Comparison of ENCODE assay signal across 30 cellular contexts in genomic region chr17:51778842-51779241, GRCh38.
"Had no signal": no experiment of that assay in that cellular context is flagged by ENCODE, and none has a peak within 500 bp of the region (broad histone marks: within the 10 kb centered on the region; RNA-seq: fewer than 3 reads in every experiment).

No MANE protein-coding gene starts in this region.

- H3K27me3 Mint-ChIP-seq: activated B cell treated with CpG ODN at 0.5 μM for 24 hours had no signal

- H3K4me3 Mint-ChIP-seq: activated B cell treated with CpG ODN at 0.5 μM for 24 hours; activated CD4-positive, alpha-beta memory T cell treated with anti-CD3 and anti-CD28 coated beads for 36 hours; activated CD4-positive, alpha-beta T cell treated with anti-CD3 and anti-CD28 coated beads, Interleukin-2, amount 10 ng/mL, durations not matched to agents 24 days and 14 days; activated CD8-positive, alpha-beta T cell treated with anti-CD3 and anti-CD28 coated beads for 36 hours; activated naive CD4-positive, alpha-beta T cell treated with anti-CD3 and anti-CD28 coated beads for 36 hours; activated naive CD8-positive, alpha-beta T cell treated with anti-CD3 and anti-CD28 coated beads for 36 hours; activated T-cell treated with anti-CD3 and anti-CD28 coated beads, Interleukin-2, amount 50 U/mL, for 4 hours; activated T-cell treated with anti-CD3 and anti-CD28 coated beads, Interleukin-2, amount 50 U/mL, for 72 hours; activated T-helper 1 cell treated with anti-CD3 and anti-CD28 coated beads, Interleukin-12 subunit alpha, Interleukin-12 subunit beta, Interleukin-2, Interleukin-4 antibody, amounts not matched to agents 30 ng/mL and 10 ng/mL and 1 ng/mL, durations not matched to agents 14 hours and 24 hours and 36 hours; activated T-helper 17 cell treated with anti-CD3 and anti-CD28 coated beads, Interleukin-2, amount 50 U/mL, for 72 hours; T-helper 2 cell treated with Interferon-gamma antibody and Interleukin-4, amounts not matched to agents 5 μg/mL and 100 μg/mL, for 36 hours had no signal

- H3K4me1 Mint-ChIP-seq: activated B cell treated with CpG ODN at 0.5 μM for 24 hours; activated CD4-positive, alpha-beta T cell treated with anti-CD3 and anti-CD28 coated beads, Interleukin-2, amount 10 ng/mL, durations not matched to agents 24 days and 14 days; activated naive CD8-positive, alpha-beta T cell treated with anti-CD3 and anti-CD28 coated beads for 36 hours; activated T-helper 17 cell treated with anti-CD3 and anti-CD28 coated beads, Interleukin-2, amount 50 U/mL, for 72 hours had no signal

- DNase-seq: activated B cell treated with CpG ODN at 0.5 μM for 24 hours; activated CD4-positive, alpha-beta memory T cell treated with anti-CD3 and anti-CD28 coated beads for 36 hours; activated CD4-positive, alpha-beta T cell treated with anti-CD3 and anti-CD28 coated beads for 4 hours; activated CD4-positive, alpha-beta T cell treated with anti-CD3 and anti-CD28 coated beads, Interleukin-2, amount 10 ng/mL, durations not matched to agents 24 days and 14 days; activated CD4-positive, alpha-beta T cell treated with anti-CD3 and anti-CD28 coated beads, Interleukin-2, amount 50 U/mL, for 1 hour; activated CD4-positive, alpha-beta T cell treated with anti-CD3 and anti-CD28 coated beads, Interleukin-2, amount 50 U/mL, for 4 hours; activated CD4-positive, CD25-positive, alpha-beta regulatory T cell treated with anti-CD3 and anti-CD28 coated beads, Interleukin-2, amount 50 U/mL, for 72 hours; activated CD8-positive, alpha-beta memory T cell treated with anti-CD3 and anti-CD28 coated beads, Interleukin-2, amount 50 U/mL, for 4 hours; activated CD8-positive, alpha-beta T cell treated with anti-CD3 and anti-CD28 coated beads for 36 hours; activated effector memory CD4-positive, alpha-beta T cell treated with anti-CD3 and anti-CD28 coated beads, Interleukin-2, amount 50 U/mL, for 16 hours; activated gamma-delta T cell treated with Interleukin-2 at 50 U/mL for 16 hours; activated naive CD4-positive, alpha-beta T cell; activated naive CD4-positive, alpha-beta T cell treated with anti-CD3 and anti-CD28 coated beads for 36 hours; activated naive CD4-positive, alpha-beta T cell treated with anti-CD3 and anti-CD28 coated beads, Interleukin-2, amount 50 U/mL, for 16 hours; activated naive CD8-positive, alpha-beta T cell treated with anti-CD3 and anti-CD28 coated beads for 36 hours; activated T-cell treated with anti-CD3 and anti-CD28 coated beads for 4 hours; activated T-cell treated with anti-CD3 and anti-CD28 coated beads, Interleukin-2, amount 50 U/mL, for 1 hour; activated T-cell treated with anti-CD3 and anti-CD28 coated beads, Interleukin-2, amount 50 U/mL, for 4 hours; activated T-cell treated with anti-CD3 and anti-CD28 coated beads, Interleukin-2, amount 50 U/mL, for 72 hours; adrenal gland; amniotic stem cell; aorta; body of pancreas; brain microvascular endothelial cell; central memory CD4-positive, alpha-beta T cell; T-helper 9 cell had no signal

- H3K36me3 Mint-ChIP-seq: activated CD4-positive, alpha-beta memory T cell treated with anti-CD3 and anti-CD28 coated beads for 36 hours; activated naive CD4-positive, alpha-beta T cell treated with anti-CD3 and anti-CD28 coated beads, Interleukin-2, amount 50 U/mL, for 72 hours; activated naive CD8-positive, alpha-beta T cell treated with anti-CD3 and anti-CD28 coated beads for 36 hours had no signal

- H3K27ac Mint-ChIP-seq: activated B cell treated with CpG ODN at 0.5 μM for 24 hours; activated CD4-positive, alpha-beta memory T cell treated with anti-CD3 and anti-CD28 coated beads for 36 hours; activated CD4-positive, alpha-beta T cell treated with anti-CD3 and anti-CD28 coated beads, Interleukin-2, amount 10 ng/mL, durations not matched to agents 24 days and 14 days; activated CD8-positive, alpha-beta T cell treated with anti-CD3 and anti-CD28 coated beads for 36 hours; activated naive CD4-positive, alpha-beta T cell treated with anti-CD3 and anti-CD28 coated beads for 36 hours; activated naive CD8-positive, alpha-beta T cell treated with anti-CD3 and anti-CD28 coated beads for 36 hours; activated T-helper 1 cell treated with anti-CD3 and anti-CD28 coated beads, Interleukin-12 subunit alpha, Interleukin-12 subunit beta, Interleukin-2, Interleukin-4 antibody, amounts not matched to agents 30 ng/mL and 10 ng/mL and 1 ng/mL, durations not matched to agents 14 hours and 24 hours and 36 hours; activated T-helper 17 cell treated with anti-CD3 and anti-CD28 coated beads, Interleukin-2, amount 50 U/mL, for 72 hours; T-helper 2 cell treated with Interferon-gamma antibody and Interleukin-4, amounts not matched to agents 5 μg/mL and 100 μg/mL, for 36 hours had no signal

- H3K9me3 Mint-ChIP-seq: activated B cell treated with CpG ODN at 0.5 μM for 24 hours; activated CD4-positive, alpha-beta memory T cell treated with anti-CD3 and anti-CD28 coated beads for 36 hours; activated CD4-positive, alpha-beta T cell treated with anti-CD3 and anti-CD28 coated beads, Interleukin-2, amount 10 ng/mL, durations not matched to agents 24 days and 14 days; activated CD8-positive, alpha-beta T cell treated with anti-CD3 and anti-CD28 coated beads for 36 hours; activated naive CD4-positive, alpha-beta T cell treated with anti-CD3 and anti-CD28 coated beads for 36 hours; activated naive CD4-positive, alpha-beta T cell treated with anti-CD3 and anti-CD28 coated beads, Interleukin-2, amount 50 U/mL, for 72 hours; activated naive CD8-positive, alpha-beta T cell treated with anti-CD3 and anti-CD28 coated beads for 36 hours; activated T-cell treated with anti-CD3 and anti-CD28 coated beads, Interleukin-2, amount 50 U/mL, for 4 hours; activated T-cell treated with anti-CD3 and anti-CD28 coated beads, Interleukin-2, amount 50 U/mL, for 72 hours; activated T-helper 1 cell treated with anti-CD3 and anti-CD28 coated beads, Interleukin-12 subunit alpha, Interleukin-12 subunit beta, Interleukin-2, Interleukin-4 antibody, amounts not matched to agents 30 ng/mL and 10 ng/mL and 1 ng/mL, durations not matched to agents 14 hours and 24 hours and 36 hours; activated T-helper 17 cell treated with anti-CD3 and anti-CD28 coated beads, Interleukin-2, amount 50 U/mL, for 72 hours; T-helper 2 cell treated with Interferon-gamma antibody and Interleukin-4, amounts not matched to agents 5 μg/mL and 100 μg/mL, for 36 hours had no signal

- ATAC-seq: activated CD8-positive, alpha-beta T cell treated with anti-CD3 and anti-CD28 coated beads for 36 hours; activated naive CD4-positive, alpha-beta T cell treated with anti-CD3 and anti-CD28 coated beads, Interleukin-2, amount 50 U/mL, for 72 hours; activated T-cell treated with anti-CD3 and anti-CD28 coated beads, Interleukin-2, amount 50 U/mL, for 4 hours; activated T-helper 17 cell treated with anti-CD3 and anti-CD28 coated beads, Interleukin-2, amount 50 U/mL, for 72 hours; body of pancreas had no signal
